ENCODE assay signal across 22 cellular contexts in the genomic region with DNA sequence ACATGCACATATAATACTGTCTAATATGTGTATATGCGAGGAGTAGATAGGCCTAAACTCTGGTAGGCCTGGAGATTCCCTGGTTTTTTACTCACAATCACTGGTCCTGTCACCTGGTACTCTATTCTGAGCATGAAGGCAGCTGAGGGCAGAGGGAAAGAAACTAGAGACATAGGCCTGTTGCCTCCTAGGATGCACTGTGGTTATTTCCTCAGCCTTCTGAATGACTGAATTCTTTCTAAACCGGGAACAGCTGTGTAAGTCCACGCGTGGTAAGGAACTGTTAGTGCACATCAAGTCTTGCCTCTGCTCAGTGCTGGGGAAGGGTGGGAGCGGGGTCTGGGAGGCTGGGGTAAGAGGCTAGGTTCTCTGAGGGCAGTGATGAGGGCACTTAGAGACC. TPM values are rescaled to one million over a fixed set of nuclear protein-coding genes. Genes with fewer than 3 reads are reported as not detected.
"Had no signal": no experiment of that assay in that cellular context is flagged by ENCODE, and none has a peak within 500 bp of the region (broad histone marks: within the 10 kb centered on the region; RNA-seq: fewer than 3 reads in every experiment).

No MANE protein-coding gene starts in this region.

- H3K27ac Mint-ChIP-seq: mesothelial cell of epicardium; naive thymus-derived CD4-positive, alpha-beta T cell; progenitor cell of endocrine pancreas; stimulated activated effector memory CD8-positive, alpha-beta T cell treated with anti-CD3 and anti-CD28 coated beads, Interleukin-12 subunit alpha, Interleukin-12 subunit beta, amount 100 ng/mL, for 72 hours; stimulated activated naive CD8-positive, alpha-beta T cell treated with anti-CD3 and anti-CD28 coated beads, Interleukin-15, Interleukin-2, amounts not matched to agents 100 ng/mL and 50 ng/mL, for 24 hours had no signal

- H3K36me3 ChIP-seq: left lung, lower lobe of right lung, ovary, right atrium auricular region, right lobe of liver, spleen, suprapubic skin, thoracic aorta, tibial artery, uterus had no signal

- H3K4me3 ChIP-seq: left lung, lower lobe of right lung, ovary, right atrium auricular region, right lobe of liver, skin epidermis, spleen, suprapubic skin, thoracic aorta, tibial artery, uterus had no signal

- H3K36me3 Mint-ChIP-seq: mesothelial cell of epicardium; naive thymus-derived CD4-positive, alpha-beta T cell; natural killer cell treated with Interleukin-12 subunit alpha and Interleukin-12 subunit beta and Interleukin-15 and Interleukin-18, amount 100 ng/mL, for 72 hours; stimulated activated effector memory CD8-positive, alpha-beta T cell treated with anti-CD3 and anti-CD28 coated beads, Interleukin-12 subunit alpha, Interleukin-12 subunit beta, amount 100 ng/mL, for 72 hours had no signal

- DNase-seq: hippocampal formation; left lung; lower lobe of right lung; mammary epithelial cell; mesendoderm; naive thymus-derived CD4-positive, alpha-beta T cell; ovary; right lobe of liver; spleen; stimulated activated CD4-positive, alpha-beta T cell treated with anti-CD3 and anti-CD28 coated beads, Interleukin-4, amount 100 ng/mL, for 24 hours; stimulated activated naive CD4-positive, alpha-beta T cell; tibial artery; uterus had no signal

- H3K9me3 Mint-ChIP-seq: mesothelial cell of epicardium; naive thymus-derived CD4-positive, alpha-beta T cell; natural killer cell treated with Interleukin-12 subunit alpha and Interleukin-12 subunit beta and Interleukin-15 and Interleukin-18, amount 100 ng/mL, for 72 hours; stimulated activated effector memory CD8-positive, alpha-beta T cell treated with anti-CD3 and anti-CD28 coated beads, Interleukin-12 subunit alpha, Interleukin-12 subunit beta, amount 100 ng/mL, for 72 hours; stimulated activated naive CD8-positive, alpha-beta T cell treated with anti-CD3 and anti-CD28 coated beads, Interleukin-15, Interleukin-2, amounts not matched to agents 100 ng/mL and 50 ng/mL, for 24 hours had no signal

- H3K9me3 ChIP-seq: left lung, lower lobe of right lung, ovary, right atrium auricular region, right lobe of liver, spleen, suprapubic skin, thoracic aorta, tibial artery, uterus had no signal

- H3K27ac ChIP-seq: left lung, lower lobe of right lung, ovary, right atrium auricular region, right lobe of liver, suprapubic skin, thoracic aorta, tibial artery, uterus had no signal

- H3K27me3 ChIP-seq: ovary, right lobe of liver had no signal

- ATAC-seq: left lung; lower lobe of right lung; naive thymus-derived CD4-positive, alpha-beta T cell; natural killer cell treated with Interleukin-12 subunit alpha and Interleukin-12 subunit beta and Interleukin-15 and Interleukin-18, amount 100 ng/mL, for 72 hours; right lobe of liver; stimulated activated effector memory CD8-positive, alpha-beta T cell treated with anti-CD3 and anti-CD28 coated beads, Interleukin-12 subunit alpha, Interleukin-12 subunit beta, amount 100 ng/mL, for 72 hours had no signal

- H3K4me3 Mint-ChIP-seq: mesothelial cell of epicardium; naive thymus-derived CD4-positive, alpha-beta T cell; natural killer cell treated with Interleukin-12 subunit alpha and Interleukin-12 subunit beta and Interleukin-15 and Interleukin-18, amount 100 ng/mL, for 72 hours; stimulated activated effector memory CD8-positive, alpha-beta T cell treated with anti-CD3 and anti-CD28 coated beads, Interleukin-12 subunit alpha, Interleukin-12 subunit beta, amount 100 ng/mL, for 72 hours; stimulated activated naive CD8-positive, alpha-beta T cell treated with anti-CD3 and anti-CD28 coated beads, Interleukin-15, Interleukin-2, amounts not matched to agents 100 ng/mL and 50 ng/mL, for 24 hours had no signal

RNA-seq across cellular contexts. Expression of gene KAZALD1, which starts 7.7 kb away (rescaled TPM):
- polyA plus RNA-seq: naive thymus-derived CD4-positive, alpha-beta T cell had no signal
